Comparison of ENCODE assay signal across 22 cellular contexts in the genomic region with DNA sequence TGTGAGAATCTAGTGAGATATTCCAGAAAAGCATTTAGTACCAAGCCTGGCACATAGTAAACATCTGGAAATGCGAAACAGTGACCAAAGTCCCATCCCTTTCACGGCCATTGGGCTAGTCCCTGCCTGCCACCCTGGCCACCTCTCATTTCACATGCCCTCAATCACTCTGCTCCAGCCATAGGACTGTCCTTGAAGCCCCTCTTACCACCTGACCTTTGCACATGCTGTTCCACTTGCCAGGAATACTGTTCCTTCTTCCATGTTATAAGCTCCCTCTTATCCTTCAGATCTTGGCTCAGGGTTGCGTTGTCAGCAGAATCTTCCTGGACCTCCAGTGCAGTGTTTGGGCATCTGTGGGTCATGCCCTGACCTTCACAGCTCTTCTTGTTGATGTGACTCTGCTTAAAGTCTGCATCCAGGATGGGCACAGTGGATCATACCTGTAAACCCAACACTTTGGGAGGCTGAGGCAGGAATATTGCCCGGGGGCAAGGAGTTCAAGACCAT. TPM values are rescaled to one million over a fixed set of nuclear protein-coding genes. Genes with fewer than 3 reads are reported as not detected.
DNase-seq lines count a peak whose midpoint lies in the region; FAIRE-seq and TF ChIP-seq lines count a peak whose summit lies in the region.
"Had no signal": no experiment of that assay in that cellular context is flagged by ENCODE, and none has a peak within 500 bp of the region (broad histone marks: within the 10 kb centered on the region; RNA-seq: fewer than 3 reads in every experiment).

No MANE protein-coding gene starts in this region.

- H3K36me3 Mint-ChIP-seq in Caco-2 (ENCODE audit: insufficient read depth, unreplicated experiment), result peaks cover 29% of the 10 kb centered on the region
- peaks cover 3 to 10% of the 10 kb centered on the region in 2 donors for H3K36me3 Mint-ChIP-seq in CD4-positive, alpha-beta memory T cell

- CTCF ChIA-PET in Caco-2 (lab: Charles Lee) (interaction anchor here (0.6 kb wide), 2 partner anchors 20 to 31 kb away, joined by 3 to 4 read pairs; no protein-coding TSS in a partner anchor), PC-9 (lab: Charles Lee) (no interaction called here)
- CTCF ChIA-PET in CD4-positive, alpha-beta memory T cell (lab: Charles Lee; ENCODE audit: partially characterized antibody), result interaction anchor here (1.3 kb wide), 1 partner anchor 32 kb away, joined by 3 read pairs; no protein-coding TSS in a partner anchor

- H3K27me3 ChIP-seq in Caco-2 (replicated peaks; ENCODE audit: control insufficient read depth, insufficient read depth, low read length) (no peaks in the 10 kb centered on the region), PC-9 (ENCODE audit: insufficient read depth, low read depth) (no peaks in the 10 kb centered on the region), liver (ENCODE audit: control insufficient read depth in 4 of 4, insufficient read depth in 4 of 4, low read length in 3 of 4) (no peaks in the 10 kb centered on the region), tibial artery (no peaks in the 10 kb centered on the region)
- H3K27me3 ChIP-seq in CD4-positive, alpha-beta memory T cell (ENCODE audit: insufficient read depth, low read length), result no peaks in the 10 kb centered on the region

- no peak overlapping the region for H3K27ac ChIP-seq in PC-9
- no peak overlapping the region for H3K27ac ChIP-seq in liver (ENCODE audit: low read depth in 1 of 2, low read length in 2 of 2)
- H3K27ac ChIP-seq in tibial artery, result no peak overlapping the region
- H3K27ac ChIP-seq in CD4-positive, alpha-beta memory T cell (ENCODE audit: low read depth, low read length), result no peak overlapping the region
- H3K27ac ChIP-seq: SK-N-MC had no signal

- H3K9me3 ChIP-seq in Caco-2 (no peaks in the 10 kb centered on the region), PC-9 (ENCODE audit: insufficient read depth, low read depth) (no peaks in the 10 kb centered on the region), liver (ENCODE audit: control insufficient read depth in 4 of 4, low read length in 3 of 4) (no peaks in the 10 kb centered on the region), tibial artery (no peaks in the 10 kb centered on the region)
- H3K9me3 ChIP-seq in CD4-positive, alpha-beta memory T cell (ENCODE audit: control insufficient read depth in 1 of 2, low read length in 2 of 2), result no peaks in the 10 kb centered on the region

- H3K36me3 ChIP-seq in Caco-2 (ENCODE audit: control insufficient read depth, insufficient read depth, low read length) (no peaks in the 10 kb centered on the region), PC-9 (ENCODE audit: low read depth) (no peaks in the 10 kb centered on the region), liver (ENCODE audit: control insufficient read depth in 4 of 4, insufficient read depth in 3 of 4, low read depth in 1 of 4, low read length in 3 of 4) (peaks cover 0 to 23% (median 6%) of the 10 kb centered on the region in 4 donors), tibial artery (peaks cover 13 to 21% (median 18%) of the 10 kb centered on the region in 3 donors)
- peaks cover 9% of the 10 kb centered on the region for H3K36me3 ChIP-seq in CD4-positive, alpha-beta memory T cell (ENCODE audit: insufficient read depth, low read length)

- TF ChIP-seq CTCF in Caco-2 (IDR thresholded peaks at IDR 0.05; ENCODE audit: insufficient read depth in 1 of 2, low read depth in 1 of 2, low read length in 1 of 2, severe bottlenecking in 1 of 2, unreplicated experiment in 1 of 2) (no peak), PC-9 (conservative IDR thresholded peaks at IDR 0.05) (no peak), liver (IDR thresholded peaks at IDR 0.05; ENCODE audit: low read depth, low read length, missing input control) (no peak), tibial artery (IDR thresholded peaks at IDR 0.05) (no peak)

- H3K4me3 Mint-ChIP-seq in Caco-2 (ENCODE audit: unreplicated experiment), result no peak overlapping the region
- no peak overlapping the region for H3K4me3 Mint-ChIP-seq in CD4-positive, alpha-beta memory T cell

- no peaks in the 10 kb centered on the region for H3K79me2 ChIP-seq in PC-9 (ENCODE audit: low read depth)

- H3K9me2 ChIP-seq in PC-9 (ENCODE audit: insufficient read depth), result no peaks in the 10 kb centered on the region

- no peaks in the 10 kb centered on the region for H3K27me3 Mint-ChIP-seq in Caco-2 (ENCODE audit: insufficient read depth, unreplicated experiment)
- no peaks in the 10 kb centered on the region for H3K27me3 Mint-ChIP-seq in CD4-positive, alpha-beta memory T cell

- BruUV-seq in Caco-2 (replicated peaks; lab: Mats Ljungman, UMichigan) (TSS peak; percentile 13), PC-9 (replicated peaks; lab: Mats Ljungman, UMichigan) (TSS peak; percentile 25)

- no peaks in the 10 kb centered on the region; the same call in 1 of the 2 replicates for H3F3A ChIP-seq in PC-9 (ENCODE audit: insufficient read depth, low read depth)

- POLR2A ChIA-PET in Caco-2 (lab: Charles Lee) (no interaction called here), PC-9 (lab: Charles Lee; ENCODE audit: unreplicated experiment) (interaction anchor here (0.7 kb wide), 2 partner anchors 56 to 77 kb away, joined by 3 to 5 read pairs; no protein-coding TSS in a partner anchor)
- POLR2A ChIA-PET in CD4-positive, alpha-beta memory T cell (lab: Charles Lee; ENCODE audit: partially characterized antibody), result no interaction called here

- DNase-seq in Caco-2 (no peak), PC-9 (no peak), RCC 7860 (ENCODE audit: low spot score) (no peak), tibial artery (no peak), midbrain (lab: John Stamatoyannopoulos, UW) (no peak)
- DNase-seq in CD4-positive, alpha-beta memory T cell, result no peak
- DNase-seq: C1 segment of cervical spinal cord, Kasumi-1, NCI-H1092 treated with DMSO at 0.1 percent for 48 hours, NCI-H1436, NCI-H187, NCI-H2081 treated with DMSO at 0.1 percent for 48 hours, NCI-H2171, NCI-H226, NCI-H510A, NCI-H69, SIG-M5 had no signal

- intact Hi-C loops in Caco-2 (cut with micrococcal nuclease; ENCODE audit: unreplicated experiment) (no loop called here), PC-9 (cut with micrococcal nuclease; ENCODE audit: unreplicated experiment) (no loop called here), tibial artery (cut with DNase I; ENCODE audit: low total_unique reads) (no loop called here)
- intact Hi-C loops in CD4-positive, alpha-beta memory T cell (cut with micrococcal nuclease), result no loop called here

- H2AFZ ChIP-seq in PC-9, result no peak overlapping the region

- H3K4me3 ChIP-seq in Caco-2 (ENCODE audit: low read depth, low read length) (no peak overlapping the region), PC-9 (no peak overlapping the region), liver (ENCODE audit: low read depth in 1 of 3, low read length in 3 of 3) (no peak overlapping the region), tibial artery (no peak overlapping the region)
- H3K4me3 ChIP-seq in CD4-positive, alpha-beta memory T cell (ENCODE audit: low read length in 2 of 2), result no peak overlapping the region
- H3K4me3 ChIP-seq: SK-N-MC had no signal

- H3K4me1 Mint-ChIP-seq in Caco-2 (ENCODE audit: low read depth, unreplicated experiment), result no peaks in the 10 kb centered on the region
- H3K4me1 Mint-ChIP-seq in CD4-positive, alpha-beta memory T cell, result no peaks in the 10 kb centered on the region

- H3K4me1 ChIP-seq in Caco-2 (no peaks in the 10 kb centered on the region), PC-9 (replicated peaks; ENCODE audit: insufficient read depth) (no peaks in the 10 kb centered on the region), liver (ENCODE audit: control insufficient read depth in 4 of 4, insufficient read depth in 4 of 4, low read length in 3 of 4) (peaks cover 0 to 57% (median 34%) of the 10 kb centered on the region in 4 donors), tibial artery (no peaks in the 10 kb centered on the region)
- no peaks in the 10 kb centered on the region for H3K4me1 ChIP-seq in CD4-positive, alpha-beta memory T cell (ENCODE audit: insufficient read depth, low read length)

- no peaks in the 10 kb centered on the region for H4K20me1 ChIP-seq in PC-9 (ENCODE audit: insufficient read depth)

- FAIRE-seq in RCC 7860 (lab: Jason Lieb, UNC), result no peak
- FAIRE-seq: GM18507, H54 had no signal

- H3K9ac ChIP-seq in liver (ENCODE audit: low read depth in 1 of 2, low read length in 2 of 2), result no peak overlapping the region

- WGBS in liver, result 44% methylated on average over 4 of the region's 4 CpGs

- H3K9me3 Mint-ChIP-seq in Caco-2 (ENCODE audit: unreplicated experiment), result no peaks in the 10 kb centered on the region
- peaks cover 0 to 1% (median 0%) of the 10 kb centered on the region in 8 donors for H3K9me3 Mint-ChIP-seq in CD4-positive, alpha-beta memory T cell

- no peak overlapping the region for H3K4me2 ChIP-seq in PC-9

- TF ChIP-seq RAD21 in liver (IDR thresholded peaks at IDR 0.05), result no peak

- no peak overlapping the region for H3K27ac Mint-ChIP-seq in Caco-2 (ENCODE audit: unreplicated experiment)
- peak overlapping the region in 3 of 7 donors; percentile 1 to 81 (median 24) for H3K27ac Mint-ChIP-seq in CD4-positive, alpha-beta memory T cell

TF ChIP-seq in liver, 16 proteins besides CTCF, POLR2A, EP300 and RAD21:
- TF ChIP-seq HNF4A (conservative IDR thresholded peaks at IDR 0.05), result peak; percentile 47 to 50
- TF ChIP-seq TAF1 (conservative IDR thresholded peaks at IDR 0.05), result no peak
- TF ChIP-seq RXRA (IDR thresholded peaks at IDR 0.05), result no peak

RNA-seq across cellular contexts. Expression of a gene that starts 2.1 kb away (rescaled TPM):
- total RNA-seq in Caco-2 (2022) (0.21 TPM in 1 of 2 replicates, not detected in the other), PC-9 (2021) (3.5 and 4.9 TPM in 2 replicates), liver (1 to 10 TPM in 1 of 2 donors, under 1 TPM in 1; 0.84 to 2.9 TPM)
- polyA plus RNA-seq in liver, result 1 to 10 TPM in 1 of 2 donors, under 1 TPM in 1; 0.15 to 1.1 TPM
- 1 to 10 TPM; 1.6 to 2.2 TPM for total RNA-seq in CD4-positive, alpha-beta memory T cell
- polyA plus RNA-seq in CD4-positive, alpha-beta memory T cell, result under 1 TPM; 0.14 to 0.43 TPM
- total RNA-seq: M059J had no signal

RNA-seq across cellular contexts. Expression of a gene that starts 22.9 kb away (rescaled TPM):
- 47.9 and 54.8 TPM in 2 replicates for total RNA-seq in Caco-2 (2022)
- 62.4 and 66.9 TPM in 2 replicates for total RNA-seq in PC-9 (2021)
- 10 to 100 TPM; 10.9 to 24.9 TPM for total RNA-seq in liver
- 10 to 100 TPM; 17.0 to 20.2 TPM for polyA plus RNA-seq in liver
- total RNA-seq in CD4-positive, alpha-beta memory T cell, result 10 to 100 TPM; 56.8 to 61.0 TPM
- 10 to 100 TPM; 40.3 to 50.4 TPM for polyA plus RNA-seq in CD4-positive, alpha-beta memory T cell
